ENCODE assay signal across 13 cellular contexts in the genomic region with DNA sequence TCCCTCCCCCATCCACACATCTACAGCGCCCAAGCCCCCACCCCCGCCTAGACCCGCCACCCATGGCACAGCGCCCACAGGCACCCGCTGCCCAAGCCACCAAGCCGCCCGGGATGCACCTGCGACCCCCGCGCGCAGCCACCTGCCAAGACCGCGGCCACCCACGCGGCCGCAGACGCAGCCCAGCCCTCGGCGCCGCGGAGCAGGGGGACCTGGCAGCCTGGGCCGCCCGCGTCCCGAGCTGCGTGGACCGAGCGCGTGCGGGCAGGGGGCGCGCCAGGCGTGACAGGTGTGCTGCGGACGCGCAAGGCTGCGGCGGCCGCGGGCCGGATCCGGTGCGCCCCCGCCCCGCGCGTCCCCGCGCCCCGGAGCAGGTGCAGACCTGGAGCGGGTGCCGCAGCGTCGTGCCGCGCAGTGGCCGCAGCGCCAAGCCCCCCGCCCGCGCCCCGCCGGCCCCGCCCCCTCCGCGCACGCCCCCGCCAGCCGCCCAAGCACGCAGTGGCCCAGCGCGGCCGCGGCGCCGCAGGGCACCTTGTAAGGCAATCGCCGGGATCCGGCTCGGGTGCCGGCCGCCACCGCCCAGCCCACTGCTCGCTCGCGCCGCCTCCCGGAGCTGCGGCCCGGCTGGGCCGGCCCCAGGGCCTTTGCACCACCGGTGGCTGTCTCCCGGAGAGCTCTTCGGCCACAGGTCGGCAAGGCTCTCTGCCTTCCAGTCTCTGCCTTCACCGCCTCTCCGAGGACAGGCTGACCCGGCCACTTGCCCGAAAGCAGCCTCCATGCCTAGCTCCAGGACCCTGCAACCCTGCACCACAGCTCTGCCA. TPM values are rescaled to one million over a fixed set of nuclear protein-coding genes. Genes with fewer than 3 reads are reported as not detected.
DNase-seq lines count a peak whose midpoint lies in the region; ATAC-seq and TF ChIP-seq lines count a peak whose summit lies in the region.
"Had no signal": no experiment of that assay in that cellular context is flagged by ENCODE, and none has a peak within 500 bp of the region (broad histone marks: within the 10 kb centered on the region; RNA-seq: fewer than 3 reads in every experiment).

A gene (minus strand): TSS at position 416 of the 821 bp plus-strand sequence. CDS start 737 bp downstream, outside the sequence.

- H3K4me1 Mint-ChIP-seq in activated naive CD4-positive, alpha-beta T cell treated with anti-CD3 and anti-CD28 coated beads for 36 hours (ENCODE audit: low read depth) = peaks cover 4% of the 10 kb centered on the region
- H3K4me1 Mint-ChIP-seq in activated naive CD4-positive, alpha-beta T cell treated with anti-CD3 and anti-CD28 coated beads, Interleukin-2, amount 10 ng/mL, durations not matched to agents 7 days and 5 days = peaks cover 2% of the 10 kb centered on the region
- H3K4me1 Mint-ChIP-seq in brain (peaks cover 18% of the 10 kb centered on the region), Calu3 (ENCODE audit: low read depth, unreplicated experiment) (no peaks in the 10 kb centered on the region)
- H3K4me1 Mint-ChIP-seq in activated CD8-positive, alpha-beta T cell treated with anti-CD3 and anti-CD28 coated beads for 36 hours (ENCODE audit: low read depth) = peaks cover 2% of the 10 kb centered on the region

- H3K4me1 ChIP-seq in tibial artery = peaks cover 0 to 6% (median 0%) of the 10 kb centered on the region in 4 donors

- no peaks in the 10 kb centered on the region for H3K36me3 ChIP-seq in tibial artery

- H3K27me3 ChIP-seq in tibial artery = peaks cover 0 to 14% of the 10 kb centered on the region in 2 donors

- no peaks in the 10 kb centered on the region for H3K9me3 ChIP-seq in tibial artery

- CTCF ChIA-PET in activated naive CD4-positive, alpha-beta T cell treated with anti-CD3 and anti-CD28 coated beads for 36 hours (lab: Charles Lee) = no interaction called here
- CTCF ChIA-PET in activated naive CD4-positive, alpha-beta T cell treated with anti-CD3 and anti-CD28 coated beads, Interleukin-2, amount 10 ng/mL, durations not matched to agents 7 days and 5 days (lab: Charles Lee) = interaction anchor here (1.0 kb wide), 1 partner anchor 11 kb away, joined by 5 read pairs; no protein-coding TSS in a partner anchor
- CTCF ChIA-PET in Calu3 (lab: Charles Lee) = interaction anchor here (0.6 kb wide), 1 partner anchor 11 kb away, joined by 4 read pairs; no protein-coding TSS in a partner anchor
- CTCF ChIA-PET in activated CD8-positive, alpha-beta T cell treated with anti-CD3 and anti-CD28 coated beads for 36 hours (lab: Charles Lee) = interaction anchor here (1.0 kb wide), 1 partner anchor 118 kb away, joined by 3 read pairs; no protein-coding TSS in a partner anchor

- peak within 1 kb of the TSS; percentile 2 for H3K4me3 Mint-ChIP-seq in activated naive CD4-positive, alpha-beta T cell treated with anti-CD3 and anti-CD28 coated beads for 36 hours
- H3K4me3 Mint-ChIP-seq in activated naive CD4-positive, alpha-beta T cell treated with anti-CD3 and anti-CD28 coated beads, Interleukin-2, amount 10 ng/mL, durations not matched to agents 7 days and 5 days = no peak within 1 kb of the TSS
- H3K4me3 Mint-ChIP-seq in brain (peak within 1 kb of the TSS; percentile 56 to 69 (median 68)), Calu3 (ENCODE audit: low read depth, unreplicated experiment) (no peak within 1 kb of the TSS)
- H3K4me3 Mint-ChIP-seq in activated CD8-positive, alpha-beta T cell treated with anti-CD3 and anti-CD28 coated beads for 36 hours = no peak within 1 kb of the TSS

- H3K27me3 Mint-ChIP-seq in activated naive CD4-positive, alpha-beta T cell treated with anti-CD3 and anti-CD28 coated beads for 36 hours (ENCODE audit: low read depth) = peaks cover 12% of the 10 kb centered on the region
- peaks cover 43% of the 10 kb centered on the region for H3K27me3 Mint-ChIP-seq in activated naive CD4-positive, alpha-beta T cell treated with anti-CD3 and anti-CD28 coated beads, Interleukin-2, amount 10 ng/mL, durations not matched to agents 7 days and 5 days
- H3K27me3 Mint-ChIP-seq in brain (peaks cover 22% of the 10 kb centered on the region), Calu3 (ENCODE audit: unreplicated experiment) (peaks cover 50% of the 10 kb centered on the region)
- H3K27me3 Mint-ChIP-seq in activated CD8-positive, alpha-beta T cell treated with anti-CD3 and anti-CD28 coated beads for 36 hours = peaks cover 21% of the 10 kb centered on the region

- peak within 1 kb of the TSS; percentile 35 for H3K4me3 ChIP-seq in tibial artery

- no peak for DNase-seq in activated naive CD4-positive, alpha-beta T cell treated with anti-CD3 and anti-CD28 coated beads for 36 hours
- DNase-seq in activated naive CD4-positive, alpha-beta T cell treated with anti-CD3 and anti-CD28 coated beads, Interleukin-2, amount 10 ng/mL, durations not matched to agents 7 days and 5 days = no peak
- DNase-seq in left kidney (ENCODE audit: low read depth, low spot score) (peak; percentile 52), tibial artery (no peak), Calu3 (no peak), HK-2 (ENCODE audit: unreplicated experiment) (no peak)
- DNase-seq in activated CD8-positive, alpha-beta T cell treated with anti-CD3 and anti-CD28 coated beads for 36 hours = no peak
- DNase-seq: AML-193, MV-4-11, SHP77 treated with DMSO at 0.1 percent for 48 hours had no signal

- no peaks in the 10 kb centered on the region for H3K36me3 Mint-ChIP-seq in activated naive CD4-positive, alpha-beta T cell treated with anti-CD3 and anti-CD28 coated beads for 36 hours (ENCODE audit: low read depth)
- no peaks in the 10 kb centered on the region for H3K36me3 Mint-ChIP-seq in activated naive CD4-positive, alpha-beta T cell treated with anti-CD3 and anti-CD28 coated beads, Interleukin-2, amount 10 ng/mL, durations not matched to agents 7 days and 5 days
- no peaks in the 10 kb centered on the region for H3K36me3 Mint-ChIP-seq in brain
- H3K36me3 Mint-ChIP-seq in Calu3 (ENCODE audit: insufficient read depth, unreplicated experiment) = no peaks in the 10 kb centered on the region
- H3K36me3 Mint-ChIP-seq in activated CD8-positive, alpha-beta T cell treated with anti-CD3 and anti-CD28 coated beads for 36 hours (ENCODE audit: low read depth) = no peaks in the 10 kb centered on the region

- BruUV-seq in Calu3 (replicated peaks; lab: Mats Ljungman, UMichigan) = no TSS peak

- H3K9me3 Mint-ChIP-seq in activated naive CD4-positive, alpha-beta T cell treated with anti-CD3 and anti-CD28 coated beads for 36 hours = no peaks in the 10 kb centered on the region
- H3K9me3 Mint-ChIP-seq in activated naive CD4-positive, alpha-beta T cell treated with anti-CD3 and anti-CD28 coated beads, Interleukin-2, amount 10 ng/mL, durations not matched to agents 7 days and 5 days = no peaks in the 10 kb centered on the region
- H3K9me3 Mint-ChIP-seq in brain = peaks cover 0 to 33% (median 9%) of the 10 kb centered on the region in 5 experiments
- no peaks in the 10 kb centered on the region for H3K9me3 Mint-ChIP-seq in Calu3 (ENCODE audit: low read depth, unreplicated experiment)
- no peaks in the 10 kb centered on the region for H3K9me3 Mint-ChIP-seq in activated CD8-positive, alpha-beta T cell treated with anti-CD3 and anti-CD28 coated beads for 36 hours

- POLR2A ChIA-PET in activated CD8-positive, alpha-beta T cell treated with anti-CD3 and anti-CD28 coated beads for 36 hours (lab: Charles Lee) = no interaction called here

- intact Hi-C loops in activated naive CD4-positive, alpha-beta T cell treated with anti-CD3 and anti-CD28 coated beads for 36 hours (cut with micrococcal nuclease) = no loop called here
- intact Hi-C loops in tibial artery (cut with DNase I; ENCODE audit: low total_unique reads) = loop anchor here (5.0 kb wide), 1 partner anchor 126 kb away; no protein-coding TSS in a partner anchor
- intact Hi-C loops in Calu3 (cut with micrococcal nuclease; ENCODE audit: unreplicated experiment) = no loop called here
- intact Hi-C loops in activated CD8-positive, alpha-beta T cell treated with anti-CD3 and anti-CD28 coated beads for 36 hours (cut with micrococcal nuclease) = no loop called here

- no peak within 1 kb of the TSS for H3K27ac ChIP-seq in tibial artery

- no peak within 1 kb of the TSS for H3K27ac Mint-ChIP-seq in activated naive CD4-positive, alpha-beta T cell treated with anti-CD3 and anti-CD28 coated beads for 36 hours
- H3K27ac Mint-ChIP-seq in activated naive CD4-positive, alpha-beta T cell treated with anti-CD3 and anti-CD28 coated beads, Interleukin-2, amount 10 ng/mL, durations not matched to agents 7 days and 5 days = no peak within 1 kb of the TSS
- H3K27ac Mint-ChIP-seq in brain (peak within 1 kb of the TSS in 3 of 5 experiments; percentile 67 to 92 (median 74)), Calu3 (ENCODE audit: unreplicated experiment) (no peak within 1 kb of the TSS)
- no peak within 1 kb of the TSS for H3K27ac Mint-ChIP-seq in activated CD8-positive, alpha-beta T cell treated with anti-CD3 and anti-CD28 coated beads for 36 hours

- ATAC-seq in activated CD8-positive, alpha-beta T cell treated with anti-CD3 and anti-CD28 coated beads for 36 hours = no peak

- TF ChIP-seq CTCF in brain (conservative IDR thresholded peaks at IDR 0.05) (no peak), tibial artery (IDR thresholded peaks at IDR 0.05) (no peak), Calu3 (IDR thresholded peaks at IDR 0.05; ENCODE audit: unreplicated experiment) (no peak)
- TF ChIP-seq CTCF in activated CD8-positive, alpha-beta T cell treated with anti-CD3 and anti-CD28 coated beads for 36 hours (IDR thresholded peaks at IDR 0.05) = no peak

RNA-seq across cellular contexts. Expression of the gene that starts here (rescaled TPM):
- under 1 TPM; 0.26 to 0.30 TPM for total RNA-seq in activated naive CD4-positive, alpha-beta T cell treated with anti-CD3 and anti-CD28 coated beads for 36 hours
- 24.5 TPM for polyA plus RNA-seq in brain (ENCODE audit: insufficient read depth, low read depth, low replicate concordance)
- 1.1 TPM in 1 of 2 replicates, not detected in the other for total RNA-seq in Calu3 (2022)
- total RNA-seq in activated CD8-positive, alpha-beta T cell treated with anti-CD3 and anti-CD28 coated beads for 36 hours = 1 to 10 TPM in 1 of 2 experiments, under 1 TPM in 1; 0.70 to 1.1 TPM
- total RNA-seq: G401 had no signal
- polyA plus RNA-seq: fibroblast of lung had no signal

Comparison
In these comparisons a context has a peak if more than half of its experiments do, and no peak if none do; other contexts are left out.
1. H3K4me3 Mint-ChIP-seq: peak in activated naive CD4-positive, alpha-beta T cell treated with anti-CD3 and anti-CD28 coated beads for 36 hours (single experiment) and brain (5 of 5); none in activated naive CD4-positive, alpha-beta T cell treated with anti-CD3 and anti-CD28 coated beads, Interleukin-2, amount 10 ng/mL, durations not matched to agents 7 days and 5 days (single experiment), Calu3 (single experiment) and activated CD8-positive, alpha-beta T cell treated with anti-CD3 and anti-CD28 coated beads for 36 hours (single experiment).
2. H3K27ac Mint-ChIP-seq: peak in brain (3 of 5); none in activated naive CD4-positive, alpha-beta T cell treated with anti-CD3 and anti-CD28 coated beads for 36 hours (single experiment), activated naive CD4-positive, alpha-beta T cell treated with anti-CD3 and anti-CD28 coated beads, Interleukin-2, amount 10 ng/mL, durations not matched to agents 7 days and 5 days (single experiment), Calu3 (single experiment) and activated CD8-positive, alpha-beta T cell treated with anti-CD3 and anti-CD28 coated beads for 36 hours (single experiment).